Comparison of ENCODE assay signal across 9 cellular contexts in the genomic region with DNA sequence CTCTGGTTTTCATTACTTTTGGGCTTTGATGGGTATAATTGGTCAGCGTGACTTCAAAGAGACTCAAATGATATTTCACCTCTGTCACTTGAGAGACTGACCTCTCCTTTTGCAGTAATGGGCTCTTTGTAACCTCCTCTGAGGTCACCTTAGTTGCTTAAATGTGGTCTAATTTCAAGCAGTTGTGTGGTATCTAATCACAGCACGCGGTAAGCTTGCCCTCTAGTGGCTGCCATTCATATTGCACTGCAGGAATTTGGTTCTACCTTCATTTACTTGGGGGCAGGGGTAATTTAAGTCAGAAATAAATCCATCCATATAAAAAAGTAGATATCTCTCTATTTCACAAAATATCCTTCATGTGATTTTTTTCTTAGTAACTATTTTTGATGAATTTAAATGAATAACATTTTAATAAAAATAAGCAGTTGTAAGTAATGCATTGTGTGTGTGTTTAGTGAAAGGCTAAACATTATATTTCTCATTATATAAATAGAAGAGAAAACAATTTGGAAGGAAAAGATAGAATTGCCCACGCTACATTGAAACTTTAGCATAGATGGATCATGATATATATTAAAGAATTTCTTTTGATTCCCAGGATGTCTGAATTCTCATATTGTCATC. TPM values are rescaled to one million over a fixed set of nuclear protein-coding genes. Genes with fewer than 3 reads are reported as not detected.
DNase-seq lines count a peak whose midpoint lies in the region; ATAC-seq and TF ChIP-seq lines count a peak whose summit lies in the region.
"Had no signal": no experiment of that assay in that cellular context is flagged by ENCODE, and none has a peak within 500 bp of the region (broad histone marks: within the 10 kb centered on the region; RNA-seq: fewer than 3 reads in every experiment).

No MANE protein-coding gene starts in this region.

- H3K36me3 ChIP-seq in Caco-2 (ENCODE audit: control insufficient read depth, insufficient read depth, low read length) = no peaks in the 10 kb centered on the region

- H3K27me3 ChIP-seq in Caco-2 (replicated peaks; ENCODE audit: control insufficient read depth, insufficient read depth, low read length) = no peaks in the 10 kb centered on the region

- CTCF ChIA-PET in Caco-2 (lab: Charles Lee) = interaction anchor here (1.0 to 1.6 kb wide), 2 partner anchors 139 to 295 kb away, joined by 3 to 6 read pairs; no protein-coding TSS in a partner anchor

- DNase-seq in Caco-2 (peak; percentile 42 to 62), NCI-H2227 treated with DMSO at 0.1 percent for 48 hours (lab: John Stamatoyannopoulos, UW) (peak; percentile 75), foreskin melanocyte (peak; percentile 52), occipital lobe (lab: John Stamatoyannopoulos, UW) (peak; percentile 5)
- DNase-seq in activated CD8-positive, alpha-beta memory T cell treated with anti-CD3 and anti-CD28 coated beads for 48 hours (ENCODE audit: low read depth in 2 of 3, low spot score in 2 of 3) = peak in 2 of 3 experiments; percentile 13
- DNase-seq in stimulated activated naive CD4-positive, alpha-beta T cell treated with Interleukin-2 at 50 U/mL for 16 hours (lab: John Stamatoyannopoulos, UW) = no peak

- H3K4me3 Mint-ChIP-seq in Caco-2 (ENCODE audit: unreplicated experiment) = no peak overlapping the region

- no peaks in the 10 kb centered on the region for H3K9me3 ChIP-seq in Caco-2

- no TSS peak for BruUV-seq in Caco-2 (replicated peaks; lab: Mats Ljungman, UMichigan)

- no peaks in the 10 kb centered on the region for H3K9me3 Mint-ChIP-seq in Caco-2 (ENCODE audit: unreplicated experiment)
- H3K9me3 Mint-ChIP-seq: activated naive CD4-positive, alpha-beta T cell treated with anti-CD3 and anti-CD28 coated beads, Interleukin-2, amount 50 U/mL, for 72 hours had no signal

- peak; percentile 89 to 93 for TF ChIP-seq CTCF in Caco-2 (IDR thresholded peaks at IDR 0.05; ENCODE audit: insufficient read depth in 1 of 2, low read depth in 1 of 2, low read length in 1 of 2, severe bottlenecking in 1 of 2, unreplicated experiment in 1 of 2)

- no peak overlapping the region for H3K27ac Mint-ChIP-seq in Caco-2 (ENCODE audit: unreplicated experiment)
- H3K27ac Mint-ChIP-seq: activated naive CD4-positive, alpha-beta T cell treated with anti-CD3 and anti-CD28 coated beads, Interleukin-2, amount 50 U/mL, for 72 hours had no signal

- intact Hi-C loops in Caco-2 (cut with micrococcal nuclease; ENCODE audit: unreplicated experiment) = loop anchor here (1.0 to 2.0 kb wide), 3 partner anchors 142 to 295 kb away; no protein-coding TSS in a partner anchor

- H3K4me1 ChIP-seq in Caco-2 = no peaks in the 10 kb centered on the region

- H3K36me3 Mint-ChIP-seq in Caco-2 (ENCODE audit: insufficient read depth, unreplicated experiment) = no peaks in the 10 kb centered on the region
- H3K36me3 Mint-ChIP-seq: activated naive CD4-positive, alpha-beta T cell treated with anti-CD3 and anti-CD28 coated beads, Interleukin-2, amount 50 U/mL, for 72 hours had no signal

- H3K4me3 ChIP-seq in Caco-2 (ENCODE audit: low read depth, low read length) = no peak overlapping the region

- ATAC-seq in GM18907 (IDR thresholded peaks at IDR 0.05; ENCODE audit: unreplicated experiment) = peak; percentile 96
- peak; percentile 86 for ATAC-seq in HG03095 (IDR thresholded peaks at IDR 0.05; ENCODE audit: unreplicated experiment)

- POLR2A ChIA-PET in Caco-2 (lab: Charles Lee) = no interaction called here

- peaks cover 6% of the 10 kb centered on the region for H3K27me3 Mint-ChIP-seq in Caco-2 (ENCODE audit: insufficient read depth, unreplicated experiment)

- H3K4me1 Mint-ChIP-seq in Caco-2 (ENCODE audit: low read depth, unreplicated experiment) = no peaks in the 10 kb centered on the region

RNA-seq across cellular contexts. Expression of a gene that starts 55.0 kb away (rescaled TPM):
- not detected in 2 replicates for total RNA-seq in Caco-2 (2022)
- total RNA-seq in occipital lobe = 6.7 TPM
- total RNA-seq: activated naive CD4-positive, alpha-beta T cell treated with anti-CD3 and anti-CD28 coated beads, Interleukin-2, amount 50 U/mL, for 72 hours had no signal
